18 cellular contexts compared by ENCODE assay signal in genomic region chr2:162217596-162217995, GRCh38. TPM values are rescaled to one million over a fixed set of nuclear protein-coding genes. Genes with fewer than 3 reads are reported as not detected.
DNase-seq lines count a peak whose midpoint lies in the region; ATAC-seq and TF ChIP-seq lines count a peak whose summit lies in the region.
"Had no signal": no experiment of that assay in that cellular context is flagged by ENCODE, and none has a peak within 500 bp of the region (broad histone marks: within the 10 kb centered on the region; RNA-seq: fewer than 3 reads in every experiment).

No MANE protein-coding gene starts in this region.

- no peak overlapping the region for H3K4me3 Mint-ChIP-seq in osteocyte (ENCODE audit: unreplicated experiment)
- no peak overlapping the region for H3K4me3 Mint-ChIP-seq in stimulated activated naive B cell treated with anti-CD40 and anti-IgM and Interleukin-4, amounts not matched to agents 10 μg/mL and 1 μg/mL and 100 μg/mL, for 72 hours
- H3K4me3 Mint-ChIP-seq: CD4-positive, alpha-beta memory T cell; H9; IgD-negative memory B cell had no signal

- peak overlapping the region; percentile 51 for H3K27ac Mint-ChIP-seq in osteocyte (ENCODE audit: unreplicated experiment)
- no peak overlapping the region for H3K27ac Mint-ChIP-seq in stimulated activated naive B cell treated with anti-CD40 and anti-IgM and Interleukin-4, amounts not matched to agents 10 μg/mL and 1 μg/mL and 100 μg/mL, for 72 hours
- H3K27ac Mint-ChIP-seq: CD4-positive, alpha-beta memory T cell; H9; IgD-negative memory B cell had no signal

- no peaks in the 10 kb centered on the region for H3K9me3 Mint-ChIP-seq in osteocyte (ENCODE audit: unreplicated experiment)
- H3K9me3 Mint-ChIP-seq in stimulated activated naive B cell treated with anti-CD40 and anti-IgM and Interleukin-4, amounts not matched to agents 10 μg/mL and 1 μg/mL and 100 μg/mL, for 72 hours, result no peaks in the 10 kb centered on the region
- H3K9me3 Mint-ChIP-seq: CD4-positive, alpha-beta memory T cell; H9; IgD-negative memory B cell had no signal

- H3K4me2 ChIP-seq in GM23248 (ENCODE audit: unreplicated experiment), result no peak overlapping the region
- H3K4me2 ChIP-seq: BLaER1, PC-9 had no signal

- peaks cover 37% of the 10 kb centered on the region for H3K36me3 Mint-ChIP-seq in osteocyte (ENCODE audit: unreplicated experiment)
- H3K36me3 Mint-ChIP-seq in stimulated activated naive B cell treated with anti-CD40 and anti-IgM and Interleukin-4, amounts not matched to agents 10 μg/mL and 1 μg/mL and 100 μg/mL, for 72 hours, result no peaks in the 10 kb centered on the region
- H3K36me3 Mint-ChIP-seq: CD4-positive, alpha-beta memory T cell; IgD-negative memory B cell had no signal

- peaks cover 25% of the 10 kb centered on the region for H3K4me1 Mint-ChIP-seq in osteocyte (ENCODE audit: unreplicated experiment)
- H3K4me1 Mint-ChIP-seq in stimulated activated naive B cell treated with anti-CD40 and anti-IgM and Interleukin-4, amounts not matched to agents 10 μg/mL and 1 μg/mL and 100 μg/mL, for 72 hours, result peaks cover 0 to 6% of the 10 kb centered on the region in 2 donors
- H3K4me1 Mint-ChIP-seq: H9 had no signal

- peak; percentile 22 for DNase-seq in GM23248
- DNase-seq in adipocyte (ENCODE audit: low read depth), result peak; percentile 90
- DNase-seq in fibroblast of the aortic adventitia (ENCODE audit: low read depth), result peak; percentile 30
- no peak for DNase-seq in osteocyte (ENCODE audit: extremely low spot score, unreplicated experiment)
- DNase-seq in stimulated activated CD4-positive, alpha-beta T cell treated with anti-CD3 and anti-CD28 coated beads, Interleukin-2, amount 100 ng/mL, for 48 hours, result no peak
- DNase-seq in stimulated activated naive B cell treated with anti-CD40 and anti-IgM and Interleukin-4, amounts not matched to agents 10 μg/mL and 1 μg/mL and 100 μg/mL, for 72 hours, result no peak
- no peak for DNase-seq in stimulated activated naive CD4-positive, alpha-beta T cell (lab: John Stamatoyannopoulos, UW)
- DNase-seq in foreskin melanocyte, result no peak
- DNase-seq: CD4-positive, alpha-beta memory T cell; H9; Karpas-422; NCI-H1436; NCI-H1930; NCI-H226; NCI-H526; PC-9 had no signal

- peaks cover 16% of the 10 kb centered on the region for H3K4me1 ChIP-seq in GM23248 (ENCODE audit: insufficient read depth)
- peaks cover 34% of the 10 kb centered on the region for H3K4me1 ChIP-seq in adipocyte (ENCODE audit: control insufficient read depth, insufficient read depth, low read length)
- H3K4me1 ChIP-seq: BLaER1 had no signal

- H3K27me3 ChIP-seq in GM23248 (replicated peaks; ENCODE audit: insufficient read depth) (no peaks in the 10 kb centered on the region), adipocyte (replicated peaks; ENCODE audit: control insufficient read depth, insufficient read depth, low read length) (no peaks in the 10 kb centered on the region)
- H3K27me3 ChIP-seq: BLaER1 had no signal

- H3F3A ChIP-seq in GM23248 (ENCODE audit: insufficient read depth), result peaks cover 46% of the 10 kb centered on the region

- no peak overlapping the region for H3K27ac ChIP-seq in GM23248
- H3K27ac ChIP-seq: BLaER1, PC-9 had no signal

- H4K20me1 ChIP-seq in GM23248 (ENCODE audit: insufficient read depth), result no peaks in the 10 kb centered on the region
- H4K20me1 ChIP-seq: BLaER1 had no signal

- H3K9me3 ChIP-seq in GM23248 (ENCODE audit: low read depth) (no peaks in the 10 kb centered on the region), adipocyte (ENCODE audit: control insufficient read depth, low read length) (no peaks in the 10 kb centered on the region)
- H3K9me3 ChIP-seq: BLaER1 had no signal

- H3K9ac ChIP-seq in GM23248, result no peak overlapping the region
- H3K9ac ChIP-seq in adipocyte (ENCODE audit: low read length), result no peak overlapping the region
- H3K9ac ChIP-seq: BLaER1 had no signal

- H3K9me2 ChIP-seq in GM23248 (ENCODE audit: insufficient read depth), result no peaks in the 10 kb centered on the region

- no peak overlapping the region for H2AFZ ChIP-seq in GM23248
- H2AFZ ChIP-seq: PC-9 had no signal

- TF ChIP-seq CTCF in fibroblast of the aortic adventitia (IDR thresholded peaks at IDR 0.05; ENCODE audit: insufficient read depth, low read length) (no peak), osteocyte (IDR thresholded peaks at IDR 0.05) (no peak)

- WGBS in GM23248 (ENCODE audit: low coverage in 1 of 2, low lambda C conversion rate in 2 of 2, missing lambda C conversion rate in 2 of 2), 2 experiments, result 57 to 75% methylated on average over 1 of the region's 1 CpG

- H3K4me3 ChIP-seq in GM23248 (no peak overlapping the region), adipocyte (ENCODE audit: low read length) (no peak overlapping the region), fibroblast of the aortic adventitia (ENCODE audit: low read depth, low read length) (no peak overlapping the region)
- H3K4me3 ChIP-seq: BLaER1, PC-9 had no signal

- ATAC-seq in stimulated activated naive B cell treated with anti-CD40 and anti-IgM and Interleukin-4, amounts not matched to agents 10 μg/mL and 1 μg/mL and 100 μg/mL, for 72 hours (replicated peaks), result no peak

- no peaks in the 10 kb centered on the region for H3K27me3 Mint-ChIP-seq in osteocyte (ENCODE audit: unreplicated experiment)
- H3K27me3 Mint-ChIP-seq in stimulated activated naive B cell treated with anti-CD40 and anti-IgM and Interleukin-4, amounts not matched to agents 10 μg/mL and 1 μg/mL and 100 μg/mL, for 72 hours, result peaks cover 14 to 17% of the 10 kb centered on the region in 2 donors

- peaks cover 16% of the 10 kb centered on the region for H3K79me2 ChIP-seq in GM23248 (ENCODE audit: insufficient read depth)

- in situ Hi-C loops in GM23248 (cut with MboI), result no loop called here

- H3K36me3 ChIP-seq in GM23248 (ENCODE audit: low read depth), result peaks cover 87% of the 10 kb centered on the region
- H3K36me3 ChIP-seq in adipocyte (ENCODE audit: control insufficient read depth, insufficient read depth, low read length, severe bottlenecking), result peaks cover 19% of the 10 kb centered on the region
- H3K36me3 ChIP-seq: BLaER1 had no signal

RNA-seq across cellular contexts. Expression of gene FAP, which starts 25.6 kb away (rescaled TPM):
- 243 and 269 TPM in 2 replicates for total RNA-seq in GM23248 (2014; rRNA removed; shearing (Covaris generic))
- 198 and 200 TPM in 2 replicates for polyA plus RNA-seq in GM23248 (2016; fragmentation: Nextera tagmentation; extraction: Ambion mirVana)
- total RNA-seq in fibroblast of the aortic adventitia (ENCODE audit: low replicate concordance) (150 and 228 TPM in 2 replicates), osteocyte (36.4 and 38.1 TPM in 2 replicates)
- total RNA-seq: CD4-positive, alpha-beta memory T cell; H9; PC-9 had no signal
- polyA plus RNA-seq: CD4-positive, alpha-beta memory T cell; IgD-negative memory B cell had no signal

Comparison
In these comparisons a context has a peak if more than half of its experiments do, and no peak if none do; other contexts are left out.
1. DNase-seq: peak in GM23248 (single experiment), adipocyte (single experiment) and fibroblast of the aortic adventitia (single experiment); none in osteocyte (single experiment), stimulated activated CD4-positive, alpha-beta T cell treated with anti-CD3 and anti-CD28 coated beads, Interleukin-2, amount 100 ng/mL, for 48 hours (0 of 2), stimulated activated naive B cell treated with anti-CD40 and anti-IgM and Interleukin-4, amounts not matched to agents 10 μg/mL and 1 μg/mL and 100 μg/mL, for 72 hours (single experiment), stimulated activated naive CD4-positive, alpha-beta T cell (0 of 6) and foreskin melanocyte (single experiment).